Comparison of ENCODE assay signal across 15 cellular contexts in genomic region chr7:121755818-121756501, GRCh38.
A peak's percentile ranks its signal among the peaks of the same experiment; 100 is the strongest.
DNase-seq lines count a peak whose midpoint lies in the region; ATAC-seq and TF ChIP-seq lines count a peak whose summit lies in the region.
"Had no signal": no experiment of that assay in that cellular context is flagged by ENCODE, and none has a peak within 500 bp of the region (broad histone marks: within the 10 kb centered on the region; RNA-seq: fewer than 3 reads in every experiment).

No MANE protein-coding gene starts in this region.

- no peak overlapping the region for H3K23ac ChIP-seq in mesendoderm (ENCODE audit: low read length)

- no CpG with 5 or more reads among the region's 6 CpGs for WGBS in mesendoderm (ENCODE audit: extremely low coverage, insufficient coverage, low lambda C conversion rate)
- 76 to 78% methylated on average over 6 of the region's 6 CpGs for WGBS in aorta, 2 donors
- 83 to 93% methylated on average over 6 of the region's 6 CpGs for WGBS in sigmoid colon, 2 donors

- no peaks in the 10 kb centered on the region for H3K36me3 ChIP-seq in WERI-Rb-1
- H3K36me3 ChIP-seq in mesendoderm (ENCODE audit: control insufficient read depth, insufficient read depth, low read length): no peaks in the 10 kb centered on the region
- H3K36me3 ChIP-seq in aorta (ENCODE audit: control insufficient read depth in 1 of 2, insufficient read depth in 2 of 2, low read length in 1 of 2): no peaks in the 10 kb centered on the region
- no peaks in the 10 kb centered on the region for H3K36me3 ChIP-seq in sigmoid colon
- H3K36me3 ChIP-seq: esophagus muscularis mucosa, heart left ventricle, ovary had no signal

- no peaks in the 10 kb centered on the region for H3K79me2 ChIP-seq in mesendoderm (ENCODE audit: control insufficient read depth, insufficient read depth, low read length)

- no peak overlapping the region for H3K18ac ChIP-seq in mesendoderm (ENCODE audit: low read length)

- DNase-seq in D341Med (ENCODE audit: low spot score) (peak; percentile 33), NCI-H1105 treated with DMSO at 0.1 percent for 48 hours (lab: John Stamatoyannopoulos, UW) (peak; percentile 74), WERI-Rb-1 (peak; percentile 29), mesendoderm (peak; percentile 62), aorta (no peak), 8988T (no peak), sigmoid colon (no peak)
- DNase-seq: heart left ventricle; NCI-H1048; NCI-H510A treated with DMSO at 0.1 percent for 48 hours; ovary; RPMI8226; stimulated activated naive CD4-positive, alpha-beta T cell treated with Interleukin-2 at 50 U/mL for 16 hours had no signal

- TF ChIP-seq POLR2A in sigmoid colon (IDR thresholded peaks at IDR 0.05): no peak

- H2BK120ac ChIP-seq in mesendoderm (ENCODE audit: low read depth, low read length): no peak overlapping the region

- no peak overlapping the region for H3K4ac ChIP-seq in mesendoderm (ENCODE audit: low read depth, low read length)

- no peak overlapping the region for H4K8ac ChIP-seq in mesendoderm (ENCODE audit: low read depth, low read length)

- H2BK5ac ChIP-seq in mesendoderm (ENCODE audit: low read length): no peak overlapping the region

- no peak overlapping the region for H3K4me3 ChIP-seq in WERI-Rb-1 (ENCODE audit: low read depth, low read length)
- H3K4me3 ChIP-seq in mesendoderm (ENCODE audit: low read length): no peak overlapping the region
- no peak overlapping the region for H3K4me3 ChIP-seq in aorta (ENCODE audit: low read length in 2 of 2)
- H3K4me3 ChIP-seq in sigmoid colon: no peak overlapping the region
- H3K4me3 ChIP-seq: esophagus muscularis mucosa, heart left ventricle, ovary had no signal

- no peak overlapping the region for H2BK15ac ChIP-seq in mesendoderm (replicated peaks; ENCODE audit: low read depth)

- no peaks in the 10 kb centered on the region for H3K9me3 ChIP-seq in WERI-Rb-1 (ENCODE audit: severe bottlenecking)
- H3K9me3 ChIP-seq in aorta (ENCODE audit: control insufficient read depth, low read length): no peaks in the 10 kb centered on the region
- H3K9me3 ChIP-seq in sigmoid colon: no peaks in the 10 kb centered on the region
- H3K9me3 ChIP-seq: esophagus muscularis mucosa, heart left ventricle, ovary had no signal

- H2AK5ac ChIP-seq in mesendoderm (ENCODE audit: low read length): no peak overlapping the region

- TF ChIP-seq EP300 in sigmoid colon (IDR thresholded peaks at IDR 0.05): no peak

- H3K27me3 ChIP-seq in WERI-Rb-1 (ENCODE audit: insufficient read depth, low read depth, severe bottlenecking) (no peaks in the 10 kb centered on the region), mesendoderm (ENCODE audit: insufficient read depth, low read length, poor library complexity) (no peaks in the 10 kb centered on the region), aorta (ENCODE audit: control insufficient read depth in 1 of 2, insufficient read depth in 2 of 2, low read length in 1 of 2) (no peaks in the 10 kb centered on the region), sigmoid colon (no peaks in the 10 kb centered on the region)
- H3K27me3 ChIP-seq: esophagus muscularis mucosa, ovary had no signal

- H3K56ac ChIP-seq in mesendoderm (ENCODE audit: low read length): no peak overlapping the region

- no peaks in the 10 kb centered on the region for H3K79me1 ChIP-seq in mesendoderm (ENCODE audit: low read length)

- H3K9ac ChIP-seq in mesendoderm (ENCODE audit: low read length): no peak overlapping the region

- H4K5ac ChIP-seq in mesendoderm (ENCODE audit: low read length): no peak overlapping the region

- ATAC-seq in aorta (ENCODE audit: low FRiP score) (no peak), HG02870 (IDR thresholded peaks at IDR 0.05; ENCODE audit: unreplicated experiment) (no peak)
- ATAC-seq: heart left ventricle had no signal

- H3K4me1 ChIP-seq in mesendoderm (ENCODE audit: control insufficient read depth, low read depth, low read length) (no peaks in the 10 kb centered on the region), aorta (ENCODE audit: control insufficient read depth in 1 of 2, insufficient read depth in 2 of 2, low read length in 2 of 2) (no peaks in the 10 kb centered on the region), sigmoid colon (no peaks in the 10 kb centered on the region)
- H3K4me1 ChIP-seq: esophagus muscularis mucosa, heart left ventricle had no signal

- TF ChIP-seq CTCF in WERI-Rb-1 (IDR thresholded peaks at IDR 0.05; ENCODE audit: low read depth, low read length): no peak
- TF ChIP-seq CTCF in sigmoid colon (IDR thresholded peaks at IDR 0.05): no peak

- H3K27ac ChIP-seq in WERI-Rb-1 (no peak overlapping the region), mesendoderm (ENCODE audit: low read depth, low read length) (no peak overlapping the region), aorta (ENCODE audit: low read depth in 1 of 2, low read length in 2 of 2) (no peak overlapping the region), sigmoid colon (no peak overlapping the region)
- H3K27ac ChIP-seq: esophagus muscularis mucosa, heart left ventricle, ovary had no signal

- intact Hi-C loops in aorta (cut with DNase I): no loop called here
- intact Hi-C loops in sigmoid colon (cut with DNase I): no loop called here

- no peak overlapping the region for H3K4me2 ChIP-seq in mesendoderm (ENCODE audit: low read length)

Comparison
In these comparisons a context has a peak if more than half of its experiments do, and no peak if none do; other contexts are left out.
1. DNase-seq: peak in D341Med (single experiment), NCI-H1105 treated with DMSO at 0.1 percent for 48 hours (single experiment), WERI-Rb-1 (single experiment) and mesendoderm (single experiment); none in aorta (0 of 2), 8988T (single experiment) and sigmoid colon (single experiment).